In the genomic region with DNA sequence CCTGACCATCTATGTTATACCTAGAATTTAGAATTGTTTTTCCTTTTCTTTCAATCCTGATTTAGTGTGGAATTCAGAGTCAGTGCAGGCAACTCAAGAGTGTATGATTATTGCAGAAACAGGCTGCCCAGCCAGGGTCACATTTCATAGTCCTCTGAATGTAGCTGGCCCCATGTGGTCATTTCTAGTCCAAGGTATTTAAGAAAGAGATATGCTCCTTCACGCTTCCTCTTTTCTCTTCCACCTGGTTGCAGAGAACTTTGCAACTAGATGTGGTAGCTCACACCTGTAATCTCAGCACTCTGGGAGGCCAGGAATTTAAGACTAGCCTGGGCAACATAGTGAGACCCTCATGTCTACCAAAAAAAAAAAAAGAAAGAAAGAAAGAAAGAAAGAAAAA, we compare ENCODE assay signal across 30 cellular contexts. TPM values are rescaled to one million over a fixed set of nuclear protein-coding genes. Genes with fewer than 3 reads are reported as not detected.
"Had no signal": no experiment of that assay in that cellular context is flagged by ENCODE, and none has a peak within 500 bp of the region (broad histone marks: within the 10 kb centered on the region; RNA-seq: fewer than 3 reads in every experiment).

No MANE protein-coding gene starts in this region.

- DNase-seq: activated CD4-positive, alpha-beta memory T cell treated with anti-CD3 and anti-CD28 coated beads, Interleukin-2, amount 10 ng/mL, durations not matched to agents 7 days and 5 days; activated CD4-positive, alpha-beta T cell treated with anti-CD3 and anti-CD28 coated beads for 1 hour; activated CD4-positive, alpha-beta T cell treated with anti-CD3 and anti-CD28 coated beads for 4 hours; activated CD4-positive, alpha-beta T cell treated with anti-CD3 and anti-CD28 coated beads, Interleukin-2, amount 10 ng/mL, durations not matched to agents 7 days and 5 days; activated CD4-positive, alpha-beta T cell treated with anti-CD3 and anti-CD28 coated beads, Interleukin-2, amount 50 U/mL, for 4 hours; activated CD4-positive, CD25-positive, alpha-beta regulatory T cell; activated CD8-positive, alpha-beta memory T cell treated with anti-CD3 and anti-CD28 coated beads, Interleukin-2, amount 50 U/mL, for 48 hours; activated gamma-delta T cell; activated naive CD4-positive, alpha-beta T cell; activated naive CD4-positive, alpha-beta T cell treated with anti-CD3 and anti-CD28 coated beads, Interleukin-2, amount 10 ng/mL, durations not matched to agents 7 days and 5 days; activated naive CD8-positive, alpha-beta T cell treated with anti-CD3 and anti-CD28 coated beads, Interleukin-2, amount 10 ng/mL, durations not matched to agents 7 days and 5 days; activated T-cell treated with anti-CD3 and anti-CD28 coated beads for 4 hours; activated T-cell treated with anti-CD3 and anti-CD28 coated beads, Interleukin-2, amount 50 U/mL, for 24 hours; activated T-cell treated with anti-CD3 and anti-CD28 coated beads, Interleukin-2, amount 50 U/mL, for 72 hours; central memory CD4-positive, alpha-beta T cell; cerebellar nuclear complex; dorsolateral prefrontal cortex; effector memory CD4-positive, alpha-beta T cell; erythroblast; foreskin keratinocyte; glutamatergic neuron; heart left ventricle; T-helper 2 cell had no signal

- ATAC-seq: activated naive CD4-positive, alpha-beta T cell treated with anti-CD3 and anti-CD28 coated beads, Interleukin-2, amount 50 U/mL, for 72 hours; activated T-cell treated with anti-CD3 and anti-CD28 coated beads, Interleukin-2, amount 50 U/mL, for 72 hours; foreskin keratinocyte; heart left ventricle had no signal

- H3K4me3 ChIP-seq: ascending aorta, breast epithelium, cardiac muscle cell, coronary artery, dorsolateral prefrontal cortex, esophagus muscularis mucosa, gastrocnemius medialis, heart left ventricle had no signal

RNA-seq across cellular contexts. Expression of a gene that starts 27.6 kb away (rescaled TPM):
- total RNA-seq: activated CD4-positive, alpha-beta memory T cell treated with anti-CD3 and anti-CD28 coated beads, Interleukin-2, amount 10 ng/mL, durations not matched to agents 7 days and 5 days; activated T-cell treated with anti-CD3 and anti-CD28 coated beads, Interleukin-2, amount 50 U/mL, for 72 hours had no signal
